Comparison of ENCODE assay signal across 23 cellular contexts in the genomic region with DNA sequence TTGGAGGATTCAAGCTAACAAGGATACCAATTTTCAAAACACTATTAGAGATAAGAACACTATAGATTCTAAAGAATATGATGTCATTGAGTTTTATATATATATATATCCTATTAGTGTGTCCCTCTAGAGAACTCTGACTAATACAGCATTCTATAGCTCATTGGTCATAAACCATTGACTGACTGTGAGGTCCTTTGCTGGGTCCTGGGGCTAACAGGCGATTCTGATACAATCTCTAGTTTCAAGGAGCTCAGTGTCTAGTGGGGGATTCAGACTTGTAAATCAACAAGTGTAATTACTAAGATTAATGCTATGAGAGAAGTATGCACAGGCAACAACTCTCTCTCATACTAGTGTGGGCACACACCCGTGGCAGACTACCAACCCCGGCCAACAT.
"Had no signal": no experiment of that assay in that cellular context is flagged by ENCODE, and none has a peak within 500 bp of the region (broad histone marks: within the 10 kb centered on the region; RNA-seq: fewer than 3 reads in every experiment).

No MANE protein-coding gene starts in this region.

- H3K27ac ChIP-seq: dorsolateral prefrontal cortex, foreskin keratinocyte, gastroesophageal sphincter, neutrophil, pancreas, spleen, testis, tibial artery had no signal

- H3K27ac Mint-ChIP-seq: immature natural killer cell; memory B cell; natural killer cell; stimulated activated memory B cell treated with anti-CD40 and anti-IgM and Interleukin-4, amounts not matched to agents 10 μg/mL and 1 μg/mL and 100 μg/mL, for 72 hours; type B pancreatic cell had no signal

- H3K36me3 ChIP-seq: neutrophil, pancreas, tibial artery had no signal

- H3K9me3 ChIP-seq: gastroesophageal sphincter, neutrophil, pancreas, spleen, testis, tibial artery had no signal

- H3K4me3 ChIP-seq: dorsolateral prefrontal cortex, gastroesophageal sphincter, lung, pancreas, spleen, testis, tibial artery had no signal

- H3K4me1 Mint-ChIP-seq: immature natural killer cell had no signal

- H3K27me3 Mint-ChIP-seq: memory B cell; stimulated activated memory B cell treated with anti-CD40 and anti-IgM and Interleukin-4, amounts not matched to agents 10 μg/mL and 1 μg/mL and 100 μg/mL, for 72 hours had no signal

- H3K9me3 Mint-ChIP-seq: immature natural killer cell; memory B cell; natural killer cell; stimulated activated memory B cell treated with anti-CD40 and anti-IgM and Interleukin-4, amounts not matched to agents 10 μg/mL and 1 μg/mL and 100 μg/mL, for 72 hours had no signal

- H3K27me3 ChIP-seq: dorsolateral prefrontal cortex, foreskin keratinocyte, gastroesophageal sphincter, neutrophil, spleen, testis, tibial artery had no signal

- DNase-seq: dorsolateral prefrontal cortex; effector CD4-positive, alpha-beta T cell; glutamatergic neuron; hypothalamus; immature natural killer cell; natural killer cell; pancreas; retina; spleen; stimulated activated CD4-positive, alpha-beta T cell treated with anti-CD3 and anti-CD28 coated beads, Interleukin-4, amount 100 ng/mL, for 4 hours; stimulated activated naive CD8-positive, alpha-beta T cell treated with anti-CD3 and anti-CD28 coated beads, Interleukin-15, Interleukin-2, amounts not matched to agents 100 U/mL and 50 U/mL, for 24 hours; substantia nigra; testis; tibial artery had no signal

- FAIRE-seq: colon, keratinocyte, pancreas had no signal

- H3K4me1 ChIP-seq: foreskin keratinocyte, pancreas, testis, tibial artery had no signal

- H3K4me3 Mint-ChIP-seq: immature natural killer cell; memory B cell; natural killer cell; stimulated activated memory B cell treated with anti-CD40 and anti-IgM and Interleukin-4, amounts not matched to agents 10 μg/mL and 1 μg/mL and 100 μg/mL, for 72 hours; type B pancreatic cell had no signal
